13 cellular contexts compared by ENCODE assay signal in the genomic region with DNA sequence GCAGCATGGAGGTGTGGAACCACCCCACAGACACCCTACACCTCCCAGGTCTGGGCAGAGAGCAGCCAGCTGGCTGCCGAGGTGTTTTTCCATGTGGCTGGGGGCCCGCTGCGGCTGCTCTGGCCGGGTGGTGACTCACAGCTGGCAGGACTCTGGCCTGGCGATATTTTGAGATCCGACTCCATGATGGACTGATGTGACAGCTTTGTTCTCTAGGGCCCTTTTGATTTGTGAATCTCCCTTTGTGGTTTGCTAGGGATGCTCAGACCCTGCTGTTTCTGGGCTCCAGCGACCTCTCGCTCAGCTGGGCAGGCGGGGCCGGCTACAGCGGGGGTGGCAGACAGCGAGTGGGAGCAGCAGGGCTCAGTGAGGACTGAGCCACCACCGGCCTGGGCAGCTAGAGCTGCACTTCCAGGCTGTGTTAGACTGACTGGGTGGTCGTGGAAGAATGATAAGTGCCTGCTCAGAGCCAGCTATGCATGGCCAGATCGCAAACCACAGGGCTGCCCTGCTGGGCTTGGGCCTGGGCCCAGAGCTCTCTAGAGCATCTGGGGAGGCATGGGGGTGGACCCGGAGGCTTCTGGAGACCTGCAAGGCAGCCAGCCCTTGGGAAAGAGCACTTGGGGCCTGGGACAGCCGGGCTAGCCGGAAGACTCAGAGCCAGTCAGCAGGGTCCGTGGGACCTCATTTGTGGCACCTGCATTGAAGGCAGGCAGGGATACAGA. TPM values are rescaled to one million over a fixed set of nuclear protein-coding genes. Genes with fewer than 3 reads are reported as not detected.
DNase-seq lines count a peak whose midpoint lies in the region; ATAC-seq and TF ChIP-seq lines count a peak whose summit lies in the region.
"Had no signal": no experiment of that assay in that cellular context is flagged by ENCODE, and none has a peak within 500 bp of the region (broad histone marks: within the 10 kb centered on the region; RNA-seq: fewer than 3 reads in every experiment).

No MANE protein-coding gene starts in this region.

- no peak overlapping the region for H2AK5ac ChIP-seq in H9 (ENCODE audit: insufficient read length, low read length)

- H3K18ac ChIP-seq in H9 (ENCODE audit: insufficient read length, low read depth, low read length): no peak overlapping the region

- ATAC-seq in stimulated activated memory B cell treated with anti-CD40 and anti-IgM and Interleukin-4, amounts not matched to agents 10 μg/mL and 1 μg/mL and 100 μg/mL, for 72 hours: no peak
- ATAC-seq in HG02623 (IDR thresholded peaks at IDR 0.05; ENCODE audit: unreplicated experiment): no peak

- H4K5ac ChIP-seq in H9 (ENCODE audit: insufficient read length, low read depth, low read length): no peak overlapping the region

- no peaks in the 10 kb centered on the region for H3K36me3 Mint-ChIP-seq in H9 (ENCODE audit: insufficient read depth in 1 of 3, low read depth in 3 of 3)
- no peaks in the 10 kb centered on the region for H3K36me3 Mint-ChIP-seq in stimulated activated memory B cell treated with anti-CD40 and anti-IgM and Interleukin-4, amounts not matched to agents 10 μg/mL and 1 μg/mL and 100 μg/mL, for 72 hours

- no peak overlapping the region for H2BK5ac ChIP-seq in H9 (ENCODE audit: insufficient read length, low read length)

- H3K14ac ChIP-seq in H9 (ENCODE audit: insufficient read depth, low read length): peak overlapping the region; percentile 36; the same call in 1 of the 2 replicates

- H3K4me3 ChIP-seq in astrocyte of the cerebellum (ENCODE audit: low read depth, low read length): no peak overlapping the region

- no peak overlapping the region for H2BK120ac ChIP-seq in H9 (ENCODE audit: low read depth, low read length, poor library complexity, severe bottlenecking)

- H3T11ph ChIP-seq in H9 (ENCODE audit: low read length): no peak overlapping the region

- 0 out of 4 replicates have a peak, but pooled peaks cover 0 to 6% of the 10 kb centered on the region in 2 experiments for H3K4me1 Mint-ChIP-seq in H9
- peaks cover 17% of the 10 kb centered on the region for H3K4me1 Mint-ChIP-seq in stimulated activated memory B cell treated with anti-CD40 and anti-IgM and Interleukin-4, amounts not matched to agents 10 μg/mL and 1 μg/mL and 100 μg/mL, for 72 hours

- WGBS in H9 (ENCODE audit: extremely low coverage, insufficient read length, low lambda C conversion rate): no CpG with 5 or more reads among the region's 19 CpGs

- no peak overlapping the region for H4K91ac ChIP-seq in H9 (ENCODE audit: insufficient read length, low read depth, low read length)

- no peaks in the 10 kb centered on the region for H3K79me2 ChIP-seq in H9 (ENCODE audit: insufficient read depth, low read length)

- no peak overlapping the region for H2BK20ac ChIP-seq in H9 (ENCODE audit: low read depth, low read length, poor library complexity, severe bottlenecking)

- no peaks in the 10 kb centered on the region for H3K4me1 ChIP-seq in H9 (ENCODE audit: insufficient read depth, low read length)

- no peaks in the 10 kb centered on the region for H3K9me3 ChIP-seq in H9 (ENCODE audit: control insufficient read depth, low read depth, low read length)

- no peak overlapping the region for H3K4me3 Mint-ChIP-seq in H9
- H3K4me3 Mint-ChIP-seq in stimulated activated memory B cell treated with anti-CD40 and anti-IgM and Interleukin-4, amounts not matched to agents 10 μg/mL and 1 μg/mL and 100 μg/mL, for 72 hours: no peak overlapping the region

- H3K27ac ChIP-seq in H9 (ENCODE audit: insufficient read length, low read depth, low read length): no peak overlapping the region

- in situ Hi-C loops in astrocyte of the cerebellum (cut with HindIII; ENCODE audit: low sequenced_read_pairs): no loop called here

- no peak overlapping the region for H4K8ac ChIP-seq in H9 (replicated peaks; ENCODE audit: insufficient read length, low read depth, low read length)

- no peak for DNase-seq in H9
- peak; percentile 92 for DNase-seq in astrocyte of the cerebellum (ENCODE audit: low read depth)
- peak; percentile 16 for DNase-seq in iris pigment epithelial cell (ENCODE audit: low read depth)
- no peak for DNase-seq in stimulated activated CD4-positive, alpha-beta T cell treated with anti-CD3 and anti-CD28 coated beads, Interleukin-4, amount 100 ng/mL, for 1 hour
- DNase-seq in NCI-H69 (lab: John Stamatoyannopoulos, UW): no peak
- DNase-seq: activated CD4-positive, alpha-beta T cell treated with anti-CD3 and anti-CD28 coated beads for 1 hour; activated naive CD4-positive, alpha-beta T cell treated with anti-CD3 and anti-CD28 coated beads, Interleukin-2, amount 50 U/mL, for 16 hours; DND-41; effector CD4-positive, alpha-beta T cell; KBM-7; NCI-H345 had no signal

- no peaks in the 10 kb centered on the region; a peak in 2 of 5 replicates for H3K9me3 Mint-ChIP-seq in H9
- no peaks in the 10 kb centered on the region for H3K9me3 Mint-ChIP-seq in stimulated activated memory B cell treated with anti-CD40 and anti-IgM and Interleukin-4, amounts not matched to agents 10 μg/mL and 1 μg/mL and 100 μg/mL, for 72 hours

- H3K23me2 ChIP-seq in H9 (ENCODE audit: insufficient read length, low read depth, low read length, poor library complexity, severe bottlenecking): no peaks in the 10 kb centered on the region

- H4K20me1 ChIP-seq in H9 (ENCODE audit: control insufficient read depth, insufficient read depth, insufficient read length): no peaks in the 10 kb centered on the region

- no peak overlapping the region for H3K9ac ChIP-seq in H9 (ENCODE audit: extremely low read depth, insufficient read length, low read length)

- no peak overlapping the region for H3K27ac Mint-ChIP-seq in H9
- H3K27ac Mint-ChIP-seq in stimulated activated memory B cell treated with anti-CD40 and anti-IgM and Interleukin-4, amounts not matched to agents 10 μg/mL and 1 μg/mL and 100 μg/mL, for 72 hours: peak overlapping the region; percentile 87

- H3K27me3 ChIP-seq in H9 (ENCODE audit: insufficient read depth, low read length): no peaks in the 10 kb centered on the region

- no peak overlapping the region for H2BK12ac ChIP-seq in H9 (ENCODE audit: insufficient read length, low read depth, low read length)

- no peaks in the 10 kb centered on the region for H3K79me1 ChIP-seq in H9 (ENCODE audit: insufficient read depth, low read depth, low read length, poor library complexity, severe bottlenecking)

- peaks cover 4% of the 10 kb centered on the region; the same call in 1 of the 2 replicates for H3K27me3 Mint-ChIP-seq in H9 (ENCODE audit: low read depth)
- H3K27me3 Mint-ChIP-seq in stimulated activated memory B cell treated with anti-CD40 and anti-IgM and Interleukin-4, amounts not matched to agents 10 μg/mL and 1 μg/mL and 100 μg/mL, for 72 hours: no peaks in the 10 kb centered on the region

- H3K4ac ChIP-seq in H9 (ENCODE audit: low read depth, low read length): no peak overlapping the region

- H2BK15ac ChIP-seq in H9 (ENCODE audit: low read depth, low read length): no peak overlapping the region

- no peak overlapping the region for H3K23ac ChIP-seq in H9 (ENCODE audit: insufficient read length, low read depth, low read length)

- no peak overlapping the region for H2AFZ ChIP-seq in H9 (ENCODE audit: low read length)

- no peak overlapping the region for H3K4me2 ChIP-seq in H9 (ENCODE audit: insufficient read depth, insufficient read length, low read length)

- H3K56ac ChIP-seq in H9 (ENCODE audit: insufficient read length, low read depth, low read length): no peak overlapping the region

- no peak for TF ChIP-seq CTCF in H9 (conservative IDR thresholded peaks at IDR 0.05)
- TF ChIP-seq CTCF in astrocyte of the cerebellum (IDR thresholded peaks at IDR 0.05; ENCODE audit: low read depth, low read length, missing control alignments): no peak

RNA-seq across cellular contexts. Expression of a gene that starts 46.2 kb away (rescaled TPM):
- 0.20 TPM in 1 of 2 replicates, not detected in the other for total RNA-seq in H9 (2021)

Comparison
In these comparisons a context has a peak if more than half of its experiments do, and no peak if none do; other contexts are left out.
1. DNase-seq: peak in astrocyte of the cerebellum (single experiment) and iris pigment epithelial cell (single experiment); none in H9 (single experiment), stimulated activated CD4-positive, alpha-beta T cell treated with anti-CD3 and anti-CD28 coated beads, Interleukin-4, amount 100 ng/mL, for 1 hour (single experiment) and NCI-H69 (single experiment).